In the genomic region with DNA sequence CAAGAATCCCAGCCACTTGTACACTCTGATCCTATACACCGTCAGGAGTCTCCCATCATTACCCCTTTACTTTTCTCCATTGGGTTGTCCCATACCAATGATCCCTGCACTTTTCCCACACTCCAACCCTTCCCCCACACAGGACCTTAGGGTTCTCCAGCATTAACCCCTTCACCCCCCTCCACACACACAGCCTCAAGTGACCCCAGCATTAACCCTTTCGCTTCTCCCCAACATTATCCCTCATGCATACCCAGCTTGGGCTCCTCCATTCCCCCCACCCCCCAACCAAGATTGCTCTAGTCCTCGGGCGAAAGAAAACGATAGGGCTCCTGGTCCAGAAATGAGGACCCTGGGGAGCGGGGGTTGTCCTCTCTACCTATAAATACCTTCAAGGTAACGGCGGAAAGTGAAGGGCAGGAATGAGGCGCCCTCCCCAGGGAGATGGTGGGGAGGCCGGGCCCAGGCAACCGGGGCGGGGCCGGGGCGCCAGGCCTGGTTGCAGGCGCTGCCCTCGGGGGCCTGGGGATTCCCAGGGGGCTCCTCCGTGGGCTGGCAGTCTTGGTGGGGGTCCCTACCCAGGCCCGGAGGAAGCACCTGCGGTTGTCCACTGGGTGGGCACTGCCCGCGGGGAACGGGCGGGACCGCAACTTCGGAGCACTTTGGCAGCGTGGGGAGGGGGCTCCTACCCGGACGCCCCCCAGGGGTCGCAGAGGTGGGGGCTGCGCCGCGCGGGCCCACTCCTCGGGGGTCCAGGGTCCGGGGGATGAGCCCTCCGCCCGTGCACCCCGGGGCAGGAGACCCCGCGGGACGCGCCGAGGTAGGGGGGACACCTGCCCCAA, we compare ENCODE assay signal across 8 cellular contexts. TPM values are rescaled to one million over a fixed set of nuclear protein-coding genes. Genes with fewer than 3 reads are reported as not detected.
DNase-seq lines count a peak whose midpoint lies in the region; ATAC-seq, FAIRE-seq and TF ChIP-seq lines count a peak whose summit lies in the region.

No MANE protein-coding gene starts in this region.

- H3K79me2 ChIP-seq in GM12878 (ENCODE audit: control insufficient read depth, insufficient read depth, low read length) = no peaks in the 10 kb centered on the region

- in situ Hi-C loops in GM12878 (cut with MboI) = no loop called here

- no TSS peak for BruUV-seq in GM12878 (replicated peaks; lab: Mats Ljungman, UMichigan)

- H2AFZ ChIP-seq in GM12878 (ENCODE audit: control insufficient read depth, low read depth, low read length) = peak overlapping the region; percentile 33

- TF ChIP-seq RAD21 in GM12878 (IDR thresholded peaks at IDR 0.05; ENCODE audit: insufficient read depth, low read depth, low read length) = 0 out of 2 replicates have a peak, but pooled peaks have one; percentile 7

- peak overlapping the region; percentile 69 for H3K4me3 ChIP-seq in GM12878

- peak overlapping the region; percentile 39 for H3K9ac ChIP-seq in GM12878 (ENCODE audit: control insufficient read depth, insufficient read depth, low read length)

- SMC1A ChIA-PET in GM12878 (lab: Charles Lee; ENCODE audit: uncharacterized antibody, unreplicated experiment) = interaction anchor here (1.5 kb wide), 1 partner anchor 14 kb away, joined by 3 read pairs; no protein-coding TSS in a partner anchor

- CTCF ChIA-PET in GM12878 (lab: Yijun Ruan, JAX) = no interaction called here

- 2% methylated on average over 31 of the region's 43 CpGs for WGBS in GM12878 (ENCODE audit: insufficient coverage, insufficient replicate concordance, low lambda C conversion rate, missing lambda C conversion rate)

- peak overlapping the region; percentile 75 for H3K4me3 Mint-ChIP-seq in mesothelial cell of epicardium

- no peaks in the 10 kb centered on the region for H3K27me3 ChIP-seq in GM12878 (replicated peaks in 1 of 2; ENCODE audit: control insufficient read depth in 2 of 2, insufficient read depth in 2 of 2, low read length in 1 of 2)

- ATAC-seq in HG03521 (IDR thresholded peaks at IDR 0.05; ENCODE audit: unreplicated experiment) (peak; percentile 8), GM12878 (peak; percentile 43)

- H3K27ac Mint-ChIP-seq in mesothelial cell of epicardium = peak overlapping the region; percentile 47

- no peak for TF ChIP-seq EP300 in GM12878 (IDR thresholded peaks at IDR 0.05; ENCODE audit: borderline replicate concordance in 1 of 2, control insufficient read depth in 1 of 2, low read depth in 2 of 2, low read length in 2 of 2)

- DNase-seq in GM10266 (ENCODE audit: extremely low spot score) (peak; percentile 74), GM12878 (ENCODE audit: low read depth, low spot score) (no peak), mesothelial cell of epicardium (ENCODE audit: low spot score in 2 of 2, unreplicated experiment in 2 of 2) (no peak), GM12892 (ENCODE audit: insufficient read length) (no peak), NCI-H526 treated with DMSO at 0.1 percent for 48 hours (lab: John Stamatoyannopoulos, UW) (no peak), NOMO-1 (lab: John Stamatoyannopoulos, UW; ENCODE audit: unreplicated experiment in 2 of 2) (no peak)
- DNase-seq in central memory CD4-positive, alpha-beta T cell = no peak

- no peaks in the 10 kb centered on the region for H4K20me1 ChIP-seq in GM12878 (ENCODE audit: control insufficient read depth, insufficient read depth)

- H3K4me2 ChIP-seq in GM12878 (ENCODE audit: control insufficient read depth, insufficient read depth) = peak overlapping the region; percentile 89

- TF ChIP-seq POLR2A in GM12878 (IDR thresholded peaks at IDR 0.05; ENCODE audit: low read depth, low read length) (no peak), GM12892 (IDR thresholded peaks at IDR 0.05; ENCODE audit: low read depth, low read length) (no peak; the same call in 1 of the 2 replicates)

- H3K36me3 ChIP-seq in GM12878 (ENCODE audit: control insufficient read depth in 2 of 2, insufficient read depth in 2 of 2, low read length in 1 of 2) = peaks cover 5 to 6% of the 10 kb centered on the region in 2 experiments

- POLR2A ChIA-PET in GM12878 (lab: Charles Lee) = no interaction called here

- intact Hi-C loops in GM12878 (cut with micrococcal nuclease; ENCODE audit: unreplicated experiment) = no loop called here

- peaks cover 29% of the 10 kb centered on the region for H3K27me3 Mint-ChIP-seq in mesothelial cell of epicardium (ENCODE audit: low read depth)

- peaks cover 7% of the 10 kb centered on the region for H3K4me1 ChIP-seq in GM12878 (ENCODE audit: control insufficient read depth, insufficient read depth, low read length)

- FAIRE-seq in GM12878 (lab: Jason Lieb, UNC) = peak; percentile 44
- FAIRE-seq in GM12892 (lab: Jason Lieb, UNC) = no peak

- RAD21 ChIA-PET in GM12878 (lab: Charles Lee; ENCODE audit: unreplicated experiment) = no interaction called here

- peaks cover 4% of the 10 kb centered on the region for H3K36me3 Mint-ChIP-seq in mesothelial cell of epicardium

- no peaks in the 10 kb centered on the region for H3K9me3 ChIP-seq in GM12878 (replicated peaks; ENCODE audit: control insufficient read depth, insufficient read depth, low read length)

- TF ChIP-seq CTCF in GM10266 (IDR thresholded peaks at IDR 0.05; ENCODE audit: control insufficient read depth, insufficient read depth, low read depth, missing control alignments) (no peak), GM12878 (IDR thresholded peaks at IDR 0.05 in 2 of 3, conservative IDR thresholded peaks at IDR 0.05 in 1 of 3; ENCODE audit: control insufficient read depth in 2 of 3, extremely low read depth in 1 of 3, insufficient read depth in 1 of 3, low read depth in 3 of 3, low read length in 3 of 3) (no peak), mesothelial cell of epicardium (IDR thresholded peaks at IDR 0.05; ENCODE audit: unreplicated experiment) (no peak)

- H3K4me1 Mint-ChIP-seq in mesothelial cell of epicardium = peaks cover 18% of the 10 kb centered on the region

- H3K9me3 Mint-ChIP-seq in mesothelial cell of epicardium = no peaks in the 10 kb centered on the region

- no peak overlapping the region for H3K27ac ChIP-seq in GM12878 (ENCODE audit: control insufficient read depth, insufficient read depth)

RNA-seq across cellular contexts. Expression of a gene that starts 0.8 kb away (rescaled TPM):
- 17.9 and 18.0 TPM in 2 replicates for total RNA-seq in GM12878 (2013; cell fraction: nucleolus; rRNA removed)
- 4.6 and 4.9 TPM in 2 replicates for total RNA-seq in GM12878 (2014; rRNA removed)
- total RNA-seq in GM12878 (2014; rRNA removed; fragmentation: Illumina TruSeq; extraction: Trizol) = 2.6 and 2.9 TPM in 2 replicates
- total RNA-seq in GM12878 (2021) = 23.5 and 26.7 TPM in 2 replicates
- polyA plus RNA-seq in GM12878 (2011; ENCODE audit: low read depth) = 2.2 TPM
- polyA plus RNA-seq in GM12878 (2011; rRNA removed) = 1.4 and 2.4 TPM in 2 replicates
- polyA plus RNA-seq in GM12878 (2011; cell fraction: cytosol; rRNA removed) = 3.8 and 6.1 TPM in 2 replicates
- 20.9 and 28.8 TPM in 2 replicates for polyA plus RNA-seq in GM12878 (2011; cell fraction: nucleus; rRNA removed)
- 9.9 and 13.9 TPM in 2 replicates for polyA plus RNA-seq in GM12878 (2012)
- polyA plus RNA-seq in GM12878 (2014; fragmentation: Illumina TruSeq; extraction: Trizol) = 1.4 and 4.5 TPM in 2 replicates
- under 1 TPM; 0.10 to 0.18 TPM for polyA plus RNA-seq in GM12878 (2014; fragmentation: Nextera tagmentation; extraction: Ambion mirVana)
- 19.8 and 24.9 TPM in 2 replicates for polyA plus RNA-seq in GM12878 (2014; rRNA removed)
- 1 to 10 TPM; 2.0 to 2.6 TPM for polyA plus RNA-seq in GM12878 (2016; fragmentation: Nextera tagmentation; extraction: Ambion mirVana)
- 1.1 and 3.7 TPM in 2 replicates for polyA minus RNA-seq in GM12878 (2011; rRNA and poly(A)+ RNA removed)
- polyA minus RNA-seq in GM12878 (2011; cell fraction: cytosol; rRNA and poly(A)+ RNA removed) = 3.6 and 4.6 TPM in 2 replicates
- polyA minus RNA-seq in GM12878 (2011; cell fraction: nucleus; rRNA and poly(A)+ RNA removed) = 3.5 and 10.1 TPM in 2 replicates
- total RNA-seq in mesothelial cell of epicardium = 57.5 to 62.0 TPM (median 60.4 TPM) in 3 replicates
- 3.3 TPM for polyA plus RNA-seq in GM12892 (2012; ENCODE audit: missing spikeins)

RNA-seq across cellular contexts. Expression of a gene that starts 15.3 kb away (rescaled TPM):
- 25.7 and 51.6 TPM in 2 replicates for total RNA-seq in GM12878 (2013; cell fraction: nucleolus; rRNA removed)
- total RNA-seq in GM12878 (2014; rRNA removed) = 35.0 and 48.9 TPM in 2 replicates
- 17.7 and 19.8 TPM in 2 replicates for total RNA-seq in GM12878 (2014; rRNA removed; fragmentation: Illumina TruSeq; extraction: Trizol)
- 78.5 and 81.3 TPM in 2 replicates for total RNA-seq in GM12878 (2021)
- 14.5 TPM for polyA plus RNA-seq in GM12878 (2011; ENCODE audit: low read depth)
- 14.8 and 25.3 TPM in 2 replicates for polyA plus RNA-seq in GM12878 (2011; rRNA removed)
- polyA plus RNA-seq in GM12878 (2011; cell fraction: cytosol; rRNA removed) = 24.2 and 34.9 TPM in 2 replicates
- polyA plus RNA-seq in GM12878 (2011; cell fraction: nucleus; rRNA removed) = 162 and 199 TPM in 2 replicates
- polyA plus RNA-seq in GM12878 (2012) = 46.0 and 47.3 TPM in 2 replicates
- 6.6 and 21.1 TPM in 2 replicates for polyA plus RNA-seq in GM12878 (2014; fragmentation: Illumina TruSeq; extraction: Trizol)
- 1 to 10 TPM; 1.7 to 9.4 TPM for polyA plus RNA-seq in GM12878 (2014; fragmentation: Nextera tagmentation; extraction: Ambion mirVana)
- 46.9 and 58.2 TPM in 2 replicates for polyA plus RNA-seq in GM12878 (2014; rRNA removed)
- 10 to 100 TPM in 1 of 2 experiments, 1 to 10 TPM in 1; 6.7 to 42.3 TPM for polyA plus RNA-seq in GM12878 (2016; fragmentation: Nextera tagmentation; extraction: Ambion mirVana)
- 30.4 and 38.9 TPM in 2 replicates for polyA minus RNA-seq in GM12878 (2011; rRNA and poly(A)+ RNA removed)
- 16.8 and 18.5 TPM in 2 replicates for polyA minus RNA-seq in GM12878 (2011; cell fraction: cytosol; rRNA and poly(A)+ RNA removed)
- polyA minus RNA-seq in GM12878 (2011; cell fraction: nucleus; rRNA and poly(A)+ RNA removed) = 21.5 and 29.1 TPM in 2 replicates
- total RNA-seq in mesothelial cell of epicardium = not detected in 3 replicates
- polyA plus RNA-seq in GM12892 (2012; ENCODE audit: missing spikeins) = 21.3 TPM

RNA-seq across cellular contexts. Expression of a gene that starts 30.2 kb away (rescaled TPM):
- 224 and 248 TPM in 2 replicates for total RNA-seq in GM12878 (2013; cell fraction: nucleolus; rRNA removed)
- total RNA-seq in GM12878 (2014; rRNA removed) = 59.8 and 64.3 TPM in 2 replicates
- total RNA-seq in GM12878 (2014; rRNA removed; fragmentation: Illumina TruSeq; extraction: Trizol) = 36.7 and 39.4 TPM in 2 replicates
- total RNA-seq in GM12878 (2021) = 60.3 and 60.5 TPM in 2 replicates
- 36.9 TPM for polyA plus RNA-seq in GM12878 (2011; ENCODE audit: low read depth)
- polyA plus RNA-seq in GM12878 (2011; rRNA removed) = 29.6 and 42.3 TPM in 2 replicates
- 31.0 and 36.5 TPM in 2 replicates for polyA plus RNA-seq in GM12878 (2011; cell fraction: cytosol; rRNA removed)
- 443 and 591 TPM in 2 replicates for polyA plus RNA-seq in GM12878 (2011; cell fraction: nucleus; rRNA removed)
- 40.3 and 43.0 TPM in 2 replicates for polyA plus RNA-seq in GM12878 (2012)
- polyA plus RNA-seq in GM12878 (2014; fragmentation: Illumina TruSeq; extraction: Trizol) = 35.1 and 47.3 TPM in 2 replicates
- polyA plus RNA-seq in GM12878 (2014; fragmentation: Nextera tagmentation; extraction: Ambion mirVana) = 1 to 10 TPM in 1 of 2 experiments, under 1 TPM in 1; 0.66 to 3.8 TPM
- polyA plus RNA-seq in GM12878 (2014; rRNA removed) = 63.6 and 67.0 TPM in 2 replicates
- polyA plus RNA-seq in GM12878 (2016; fragmentation: Nextera tagmentation; extraction: Ambion mirVana) = 10 to 100 TPM; 25.8 to 40.6 TPM
- 57.6 and 57.9 TPM in 2 replicates for polyA minus RNA-seq in GM12878 (2011; rRNA and poly(A)+ RNA removed)
- polyA minus RNA-seq in GM12878 (2011; cell fraction: cytosol; rRNA and poly(A)+ RNA removed) = 15.5 and 16.3 TPM in 2 replicates
- 60.4 and 102 TPM in 2 replicates for polyA minus RNA-seq in GM12878 (2011; cell fraction: nucleus; rRNA and poly(A)+ RNA removed)
- 239 to 262 TPM (median 254 TPM) in 3 replicates for total RNA-seq in mesothelial cell of epicardium
- polyA plus RNA-seq in GM12892 (2012; ENCODE audit: missing spikeins) = 33.2 TPM

RNA-seq across cellular contexts. Expression of a gene that starts 30.3 kb away (rescaled TPM):
- total RNA-seq in GM12878 (2013; cell fraction: nucleolus; rRNA removed) = 0.17 and 0.20 TPM in 2 replicates
- total RNA-seq in GM12878 (2014; rRNA removed) = 0.40 and 0.44 TPM in 2 replicates
- total RNA-seq in GM12878 (2014; rRNA removed; fragmentation: Illumina TruSeq; extraction: Trizol) = not detected in 2 replicates
- 0.26 and 0.37 TPM in 2 replicates for total RNA-seq in GM12878 (2021)
- polyA plus RNA-seq in GM12878 (2011; ENCODE audit: low read depth) = not detected
- 0.09 and 0.48 TPM in 2 replicates for polyA plus RNA-seq in GM12878 (2011; rRNA removed)
- polyA plus RNA-seq in GM12878 (2011; cell fraction: cytosol; rRNA removed) = 0.27 and 0.37 TPM in 2 replicates
- polyA plus RNA-seq in GM12878 (2011; cell fraction: nucleus; rRNA removed) = 0.21 and 0.26 TPM in 2 replicates
- polyA plus RNA-seq in GM12878 (2012) = not detected in 2 replicates
- polyA plus RNA-seq in GM12878 (2014; fragmentation: Illumina TruSeq; extraction: Trizol) = not detected in 2 replicates
- polyA plus RNA-seq in GM12878 (2014; fragmentation: Nextera tagmentation; extraction: Ambion mirVana) = not detected
- polyA plus RNA-seq in GM12878 (2014; rRNA removed) = 0.15 and 0.60 TPM in 2 replicates
- under 1 TPM in 1 of 2 experiments, not detected in 1; 0.16 TPM for polyA plus RNA-seq in GM12878 (2016; fragmentation: Nextera tagmentation; extraction: Ambion mirVana)
- polyA minus RNA-seq in GM12878 (2011; rRNA and poly(A)+ RNA removed) = 0.59 and 1.4 TPM in 2 replicates
- polyA minus RNA-seq in GM12878 (2011; cell fraction: cytosol; rRNA and poly(A)+ RNA removed) = not detected in 2 replicates
- 0.12 and 0.29 TPM in 2 replicates for polyA minus RNA-seq in GM12878 (2011; cell fraction: nucleus; rRNA and poly(A)+ RNA removed)
- not detected in 3 replicates for total RNA-seq in mesothelial cell of epicardium
- polyA plus RNA-seq in GM12892 (2012; ENCODE audit: missing spikeins) = not detected

RNA-seq across cellular contexts. Expression of a gene that starts 59.3 kb away (rescaled TPM):
- total RNA-seq in GM12878 (2013; cell fraction: nucleolus; rRNA removed) = not detected in 2 replicates
- total RNA-seq in GM12878 (2014; rRNA removed) (not detected in 2 replicates), GM12878 (2014; rRNA removed; fragmentation: Illumina TruSeq; extraction: Trizol) (not detected in 2 replicates), GM12878 (2021) (not detected in 2 replicates), mesothelial cell of epicardium (not detected in 3 replicates)
- not detected for polyA plus RNA-seq in GM12878 (2011; ENCODE audit: low read depth)
- polyA plus RNA-seq in GM12878 (2011; rRNA removed) (not detected in 2 replicates), GM12878 (2014; fragmentation: Illumina TruSeq; extraction: Trizol) (not detected in 2 replicates), GM12878 (2014; fragmentation: Nextera tagmentation; extraction: Ambion mirVana) (not detected), GM12878 (2014; rRNA removed) (0.03 TPM in 1 of 2 replicates, not detected in the other), GM12878 (2016; fragmentation: Nextera tagmentation; extraction: Ambion mirVana) (not detected)
- polyA plus RNA-seq in GM12878 (2011; cell fraction: cytosol; rRNA removed) = not detected in 2 replicates
- not detected in 2 replicates for polyA plus RNA-seq in GM12878 (2011; cell fraction: nucleus; rRNA removed)
- not detected in 2 replicates for polyA plus RNA-seq in GM12878 (2012)
- polyA minus RNA-seq in GM12878 (2011; rRNA and poly(A)+ RNA removed) = 0.10 TPM in 1 of 2 replicates, not detected in the other
- not detected in 2 replicates for polyA minus RNA-seq in GM12878 (2011; cell fraction: cytosol; rRNA and poly(A)+ RNA removed)
- not detected in 2 replicates for polyA minus RNA-seq in GM12878 (2011; cell fraction: nucleus; rRNA and poly(A)+ RNA removed)
- polyA plus RNA-seq in GM12892 (2012; ENCODE audit: missing spikeins) = not detected

Comparison
In these comparisons a context has a peak if more than half of its experiments do, and no peak if none do; other contexts are left out.
1. RNA of a gene that starts 15.3 kb away (total RNA-seq): 17.7 to 81.3 TPM in GM12878; not detected in mesothelial cell of epicardium; every median in the first group is over 10 times any median in the second.